24 cellular contexts compared by ENCODE assay signal in the genomic region with DNA sequence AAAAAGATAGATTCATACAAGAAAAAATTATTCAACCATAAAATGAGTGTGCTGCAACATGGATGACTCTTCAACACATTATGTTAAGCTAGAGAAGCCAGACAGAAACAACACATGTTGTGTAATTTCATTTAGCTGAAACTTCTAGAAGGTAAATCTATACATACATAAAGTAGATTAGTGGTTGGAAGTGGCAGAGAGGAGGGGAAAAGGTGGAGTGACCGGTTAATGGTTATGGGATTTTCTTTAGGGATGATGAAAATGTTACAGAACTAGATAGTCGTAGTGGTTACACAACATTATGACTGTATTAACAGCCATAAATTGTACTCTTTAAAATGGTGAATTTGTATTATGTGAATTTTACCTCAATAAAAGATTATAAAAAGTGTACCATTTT.
"Had no signal": no experiment of that assay in that cellular context is flagged by ENCODE, and none has a peak within 500 bp of the region (broad histone marks: within the 10 kb centered on the region; RNA-seq: fewer than 3 reads in every experiment).

No MANE protein-coding gene starts in this region.

- DNase-seq: natural killer cell; occipital lobe; ovary; posterior cingulate gyrus; psoas muscle; right cardiac atrium; right lobe of liver; sigmoid colon; small intestine; stimulated activated CD4-positive, alpha-beta T cell treated with anti-CD3 and anti-CD28 coated beads, Interleukin-15, amount 100 ng/mL, for 24 hours; stimulated activated CD4-positive, alpha-beta T cell treated with anti-CD3 and anti-CD28 coated beads, Interleukin-2, amount 100 ng/mL, for 24 hours; stimulated activated CD4-positive, alpha-beta T cell treated with anti-CD3 and anti-CD28 coated beads, Interleukin-2, amount 100 ng/mL, for 48 hours; stimulated activated CD4-positive, alpha-beta T cell treated with anti-CD3 and anti-CD28 coated beads, Interleukin-4, amount 100 ng/mL, for 24 hours; stimulated activated naive B cell treated with anti-CD40 and anti-IgM and Interleukin-4, amounts not matched to agents 10 μg/mL and 1 μg/mL and 100 μg/mL, for 72 hours; stimulated activated naive CD4-positive, alpha-beta T cell treated with Interleukin-2 at 50 U/mL for 16 hours; stomach; thyroid gland; upper lobe of right lung; uterus had no signal

- H3K4me3 ChIP-seq: neural progenitor cell, ovary, psoas muscle, right lobe of liver, sigmoid colon, stomach, thoracic aorta, thyroid gland, tibial nerve, upper lobe of right lung, uterus had no signal

- FAIRE-seq: small intestine had no signal

- H3K36me3 ChIP-seq: neural progenitor cell, ovary, right lobe of liver, sigmoid colon, stomach, thoracic aorta, thyroid gland, tibial nerve, upper lobe of right lung, uterus had no signal

- ATAC-seq: natural killer cell; psoas muscle; right cardiac atrium; stimulated activated effector memory CD8-positive, alpha-beta T cell treated with anti-CD3 and anti-CD28 coated beads, Interleukin-12 subunit alpha, Interleukin-12 subunit beta, amount 100 ng/mL, for 72 hours; stimulated activated naive B cell treated with anti-CD40 and anti-IgM and Interleukin-4, amounts not matched to agents 10 μg/mL and 1 μg/mL and 100 μg/mL, for 72 hours; upper lobe of right lung had no signal

- H3K4me1 ChIP-seq: neural progenitor cell, parathyroid adenoma, psoas muscle, right lobe of liver, stomach, thyroid gland, tibial nerve, upper lobe of right lung, uterus had no signal

- H3K9me3 ChIP-seq: ovary, sigmoid colon, stomach, thoracic aorta, thyroid gland, upper lobe of right lung, uterus had no signal

- H3K27me3 ChIP-seq: neural progenitor cell, ovary, right lobe of liver, sigmoid colon, stomach, thyroid gland, tibial nerve, upper lobe of right lung, uterus had no signal
